ENCODE assay signal across 9 cellular contexts in the genomic region with DNA sequence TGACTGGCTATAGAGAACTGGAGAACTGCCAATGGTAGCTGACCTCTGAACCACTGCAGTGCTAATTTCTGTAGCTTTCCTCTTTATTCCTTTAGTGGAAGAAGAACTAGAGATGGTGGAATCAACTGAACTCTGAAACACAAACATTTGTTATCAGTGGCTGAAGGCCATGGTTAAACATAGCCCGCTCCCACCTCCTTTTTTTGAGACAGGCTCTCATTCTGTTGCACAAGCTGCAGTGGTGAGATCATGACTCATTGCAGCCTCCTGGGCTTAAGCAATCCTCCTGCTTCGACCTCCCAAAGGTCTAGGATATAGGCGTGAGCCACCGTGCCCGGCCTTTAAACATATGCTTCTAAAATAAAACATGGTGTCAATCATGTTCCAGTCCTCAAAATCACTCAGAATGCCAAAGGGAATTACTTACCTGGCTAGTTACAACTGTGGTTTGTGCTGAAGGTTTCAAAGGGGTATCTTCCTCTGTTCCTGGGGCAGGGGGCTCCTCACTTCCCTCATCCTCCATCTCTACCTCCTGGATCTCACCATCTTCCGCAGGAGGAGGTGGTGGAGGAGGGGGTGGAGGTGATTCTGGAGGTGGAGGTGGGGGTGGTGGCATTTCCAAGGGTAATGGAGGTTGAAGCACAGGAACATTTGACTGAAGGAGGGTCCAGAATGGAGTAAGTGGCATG. TPM values are rescaled to one million over a fixed set of nuclear protein-coding genes. Genes with fewer than 3 reads are reported as not detected.
DNase-seq lines count a peak whose midpoint lies in the region; ATAC-seq and TF ChIP-seq lines count a peak whose summit lies in the region.
"Had no signal": no experiment of that assay in that cellular context is flagged by ENCODE, and none has a peak within 500 bp of the region (broad histone marks: within the 10 kb centered on the region; RNA-seq: fewer than 3 reads in every experiment).

No MANE protein-coding gene starts in this region.

- H3K36me3 ChIP-seq in Caco-2 (ENCODE audit: control insufficient read depth, insufficient read depth, low read length), result no peaks in the 10 kb centered on the region
- H3K36me3 ChIP-seq in esophagus muscularis mucosa, result peaks cover 69 to 98% (median 88%) of the 10 kb centered on the region in 4 donors

- H3K9me3 Mint-ChIP-seq in Caco-2 (ENCODE audit: unreplicated experiment), result no peaks in the 10 kb centered on the region

- peak; percentile 77 to 79 for DNase-seq in Caco-2
- peak; percentile 16 for DNase-seq in NCI-H69 (lab: John Stamatoyannopoulos, UW)
- no peak for DNase-seq in esophagus muscularis mucosa (ENCODE audit: extremely low spot score)
- peak; percentile 69 for DNase-seq in non-pigmented ciliary epithelial cell (ENCODE audit: low read depth)
- no peak for DNase-seq in glomerular visceral epithelial cell (ENCODE audit: extremely low spot score)
- no peak for DNase-seq in ecto neural progenitor cell (ENCODE audit: low spot score)

- peaks cover 94% of the 10 kb centered on the region for H3K36me3 Mint-ChIP-seq in Caco-2 (ENCODE audit: insufficient read depth, unreplicated experiment)

- WGBS in esophagus muscularis mucosa, result 55% methylated on average over 6 of the region's 6 CpGs

- H3K4me3 ChIP-seq in Caco-2 (ENCODE audit: low read depth, low read length) (no peak overlapping the region), esophagus muscularis mucosa (no peak overlapping the region)
- H3K4me3 ChIP-seq: HAP-1 had no signal

- TF ChIP-seq CTCF in Caco-2 (IDR thresholded peaks at IDR 0.05; ENCODE audit: insufficient read depth in 1 of 2, low read depth in 1 of 2, low read length in 1 of 2, severe bottlenecking in 1 of 2, unreplicated experiment in 1 of 2) (no peak), esophagus muscularis mucosa (IDR thresholded peaks at IDR 0.05) (no peak)

- no peak overlapping the region for H3K4me3 Mint-ChIP-seq in Caco-2 (ENCODE audit: unreplicated experiment)

- no peaks in the 10 kb centered on the region for H3K27me3 ChIP-seq in Caco-2 (replicated peaks; ENCODE audit: control insufficient read depth, insufficient read depth, low read length)
- no peaks in the 10 kb centered on the region for H3K27me3 ChIP-seq in esophagus muscularis mucosa

- CTCF ChIA-PET in Caco-2 (lab: Charles Lee), result interaction anchor here (0.7 kb wide), 1 partner anchor 17 kb away, joined by 5 read pairs; no protein-coding TSS in a partner anchor

- TF ChIP-seq POLR2A in esophagus muscularis mucosa (IDR thresholded peaks at IDR 0.05; ENCODE audit: low read depth), result no peak

- H3K27me3 Mint-ChIP-seq in Caco-2 (ENCODE audit: insufficient read depth, unreplicated experiment), result no peaks in the 10 kb centered on the region

- peak overlapping the region; percentile 39 for H3K27ac Mint-ChIP-seq in Caco-2 (ENCODE audit: unreplicated experiment)

- BruUV-seq in Caco-2 (replicated peaks; lab: Mats Ljungman, UMichigan), result no TSS peak

- TF ChIP-seq EP300 in esophagus muscularis mucosa (IDR thresholded peaks at IDR 0.05), result no peak

- intact Hi-C loops in Caco-2 (cut with micrococcal nuclease; ENCODE audit: unreplicated experiment) (loop anchor here (1.0 to 2.0 kb wide), 2 partner anchors 9 to 81 kb away; a partner anchor contains a TSS), esophagus muscularis mucosa (cut with DNase I) (loop anchor here (10.0 kb wide), 1 partner anchor 121 kb away; a partner anchor contains a TSS)

- POLR2A ChIA-PET in Caco-2 (lab: Charles Lee), result interaction anchor here (1.0 kb wide), 1 partner anchor 9 kb away, joined by 9 read pairs; a partner anchor contains a TSS

- H3K4me1 ChIP-seq in Caco-2 (peaks cover 23% of the 10 kb centered on the region), esophagus muscularis mucosa (peaks cover 8 to 19% (median 16%) of the 10 kb centered on the region in 4 donors)
- H3K4me1 ChIP-seq: HAP-1 had no signal

- ATAC-seq in HG03039 (IDR thresholded peaks at IDR 0.05; ENCODE audit: unreplicated experiment), result no peak
- no peak for ATAC-seq in HG03196 (IDR thresholded peaks at IDR 0.05; ENCODE audit: unreplicated experiment)

- H3K4me1 Mint-ChIP-seq in Caco-2 (ENCODE audit: low read depth, unreplicated experiment), result peaks cover 9% of the 10 kb centered on the region

- H3K9me3 ChIP-seq in Caco-2 (no peaks in the 10 kb centered on the region), esophagus muscularis mucosa (no peaks in the 10 kb centered on the region)
- H3K9me3 ChIP-seq: HAP-1 had no signal

- peak overlapping the region; percentile 10 to 51 (median 46) for H3K27ac ChIP-seq in esophagus muscularis mucosa (replicated peaks in 1 of 4)

RNA-seq across cellular contexts. Expression of a gene that starts 9.0 kb away (rescaled TPM):
- 2.9 and 3.4 TPM in 2 replicates for total RNA-seq in Caco-2 (2022)
- 1 to 10 TPM in 1 of 4 donors, under 1 TPM in 1, not detected in 2; 0.42 to 1.8 TPM for total RNA-seq in esophagus muscularis mucosa

RNA-seq across cellular contexts. Expression of a gene that starts 43.0 kb away (rescaled TPM):
- total RNA-seq in Caco-2 (2022), result 104 and 112 TPM in 2 replicates
- total RNA-seq in esophagus muscularis mucosa, result 10 to 100 TPM; 59.3 to 92.2 (median 80.8) TPM

Comparison
In these comparisons a context has a peak if more than half of its experiments do, and no peak if none do; other contexts are left out.
1. DNase-seq: peak in Caco-2 (2 of 2), NCI-H69 (single experiment) and non-pigmented ciliary epithelial cell (single experiment); none in esophagus muscularis mucosa (single experiment), glomerular visceral epithelial cell (single experiment) and ecto neural progenitor cell (single experiment).